20 cellular contexts compared by ENCODE assay signal in the genomic region with DNA sequence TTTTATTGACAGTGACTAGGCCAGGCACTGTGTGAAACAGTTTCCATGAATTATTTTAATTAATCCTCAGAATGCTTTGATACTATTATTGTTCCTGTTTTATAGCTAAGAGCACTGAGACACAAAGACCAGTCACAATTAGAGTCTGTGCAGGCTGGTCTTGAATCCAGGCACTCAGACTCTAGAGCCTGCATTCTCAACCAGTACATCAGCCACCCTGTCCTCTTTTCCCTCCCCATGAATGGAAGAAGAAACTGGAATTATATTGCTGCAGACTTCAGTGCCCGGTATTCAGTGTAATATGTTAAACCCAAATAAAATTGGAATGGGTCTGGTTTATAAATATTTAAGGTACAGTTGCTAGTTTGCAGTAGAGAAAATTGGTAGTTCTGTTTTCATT.
"Had no signal": no experiment of that assay in that cellular context is flagged by ENCODE, and none has a peak within 500 bp of the region (broad histone marks: within the 10 kb centered on the region; RNA-seq: fewer than 3 reads in every experiment).

No MANE protein-coding gene starts in this region.

- H3K9me3 Mint-ChIP-seq: memory B cell; stimulated activated effector memory CD8-positive, alpha-beta T cell treated with anti-CD3 and anti-CD28 coated beads, Interleukin-12 subunit alpha, Interleukin-12 subunit beta, amount 100 ng/mL, for 72 hours had no signal

- H3K9me3 ChIP-seq: lower lobe of right lung, suprapubic skin, thyroid gland had no signal

- H3K4me3 ChIP-seq: left ventricle myocardium inferior, lower lobe of right lung, smooth muscle cell, suprapubic skin, thyroid gland had no signal

- H3K4me1 Mint-ChIP-seq: immature natural killer cell; memory B cell; stimulated activated effector memory CD8-positive, alpha-beta T cell treated with anti-CD3 and anti-CD28 coated beads, Interleukin-12 subunit alpha, Interleukin-12 subunit beta, amount 100 ng/mL, for 72 hours had no signal

- H3K4me2 ChIP-seq: smooth muscle cell had no signal

- H3K4me3 Mint-ChIP-seq: dendritic cell treated with granulocyte-macrophage colony-stimulating factor and Interleukin-4, amounts not matched to agents 40 ng/mL and 50 ng/mL, for 4 days; effector memory CD8-positive, alpha-beta T cell; immature natural killer cell; memory B cell; natural killer cell treated with Interleukin-12 subunit alpha and Interleukin-12 subunit beta and Interleukin-15 and Interleukin-18, amount 100 ng/mL, for 72 hours; stimulated activated effector memory CD8-positive, alpha-beta T cell treated with anti-CD3 and anti-CD28 coated beads, Interleukin-12 subunit alpha, Interleukin-12 subunit beta, amount 100 ng/mL, for 72 hours; type B pancreatic cell had no signal

- ATAC-seq: effector memory CD8-positive, alpha-beta T cell; foreskin keratinocyte; left cardiac atrium; lower lobe of right lung; natural killer cell treated with Interleukin-12 subunit alpha and Interleukin-12 subunit beta and Interleukin-15 and Interleukin-18, amount 100 ng/mL, for 72 hours; right cardiac atrium; stimulated activated effector memory CD8-positive, alpha-beta T cell treated with anti-CD3 and anti-CD28 coated beads, Interleukin-12 subunit alpha, Interleukin-12 subunit beta, amount 100 ng/mL, for 72 hours; stimulated activated naive CD8-positive, alpha-beta T cell treated with anti-CD3 and anti-CD28 coated beads, Interleukin-15, Interleukin-2, amounts not matched to agents 100 U/mL and 50 U/mL, for 24 hours had no signal

- H3K27me3 Mint-ChIP-seq: dendritic cell treated with granulocyte-macrophage colony-stimulating factor and Interleukin-4, amounts not matched to agents 40 ng/mL and 50 ng/mL, for 4 days; effector memory CD8-positive, alpha-beta T cell; memory B cell; natural killer cell treated with Interleukin-12 subunit alpha and Interleukin-12 subunit beta and Interleukin-15 and Interleukin-18, amount 100 ng/mL, for 72 hours; type B pancreatic cell had no signal

- H3K36me3 ChIP-seq: thyroid gland had no signal

- H3K4me1 ChIP-seq: foreskin keratinocyte, left ventricle myocardium inferior, lower lobe of right lung, suprapubic skin, thyroid gland had no signal

- H3K27me3 ChIP-seq: foreskin keratinocyte, suprapubic skin, thyroid gland had no signal

- H3K27ac Mint-ChIP-seq: dendritic cell treated with granulocyte-macrophage colony-stimulating factor and Interleukin-4, amounts not matched to agents 40 ng/mL and 50 ng/mL, for 4 days; effector memory CD8-positive, alpha-beta T cell; immature natural killer cell; natural killer cell treated with Interleukin-12 subunit alpha and Interleukin-12 subunit beta and Interleukin-15 and Interleukin-18, amount 100 ng/mL, for 72 hours; stimulated activated effector memory CD8-positive, alpha-beta T cell treated with anti-CD3 and anti-CD28 coated beads, Interleukin-12 subunit alpha, Interleukin-12 subunit beta, amount 100 ng/mL, for 72 hours had no signal

- DNase-seq: effector memory CD8-positive, alpha-beta T cell; foreskin keratinocyte; immature natural killer cell; kidney; left cardiac atrium; left ventricle myocardium inferior; lower lobe of right lung; midbrain; right cardiac atrium; stimulated activated CD4-positive, alpha-beta T cell treated with anti-CD3 and anti-CD28 coated beads, Interleukin-4, amount 100 ng/mL, for 1 hour; stimulated activated CD8-positive, alpha-beta memory T cell treated with anti-CD3 and anti-CD28 coated beads, Interleukin-4, amount 100 ng/mL, for 48 hours; stimulated activated naive CD8-positive, alpha-beta T cell treated with anti-CD3 and anti-CD28 coated beads, Interleukin-15, Interleukin-2, amounts not matched to agents 100 U/mL and 50 U/mL, for 24 hours; thyroid gland had no signal

- H3K27ac ChIP-seq: foreskin keratinocyte, left ventricle myocardium inferior, lower lobe of right lung, suprapubic skin, thyroid gland had no signal
